ENCODE assay signal across 8 cellular contexts in genomic region chrX:53682885-53683555, GRCh38. TPM values are rescaled to one million over a fixed set of nuclear protein-coding genes. Genes with fewer than 3 reads are reported as not detected.
DNase-seq lines count a peak whose midpoint lies in the region; ATAC-seq, FAIRE-seq and TF ChIP-seq lines count a peak whose summit lies in the region.

No MANE protein-coding gene starts in this region.

- TF ChIP-seq CTCF in foreskin fibroblast (IDR thresholded peaks at IDR 0.05; ENCODE audit: low read depth, low read length) (no peak), D721Med (IDR thresholded peaks at IDR 0.05; ENCODE audit: insufficient read depth, missing control alignments) (no peak)

- peaks cover 33% of the 10 kb centered on the region for H3K36me3 Mint-ChIP-seq in activated T-cell treated with anti-CD3 and anti-CD28 coated beads, Interleukin-2, amount 50 U/mL, for 4 hours (ENCODE audit: insufficient read depth)

- peak overlapping the region; percentile 69 to 81 for H3K4me3 ChIP-seq in foreskin fibroblast (ENCODE audit: low read depth in 1 of 2, low read length in 2 of 2)

- DNase-seq in AG08395 (ENCODE audit: low spot score): peak; percentile 18
- DNase-seq in GM19239 (ENCODE audit: insufficient read length, low spot score): peak; percentile 2
- DNase-seq in NCI-H82 (lab: John Stamatoyannopoulos, UW): peak; percentile 76
- DNase-seq in activated T-cell treated with anti-CD3 and anti-CD28 coated beads, Interleukin-2, amount 50 U/mL, for 4 hours: no peak
- DNase-seq in foreskin fibroblast: peak; percentile 25 to 52
- peak; percentile 17 for DNase-seq in pons (ENCODE audit: low spot score)
- no peak for DNase-seq in COLO829 (ENCODE audit: low spot score)
- DNase-seq in D721Med (ENCODE audit: insufficient read length, low spot score): no peak

- ATAC-seq in activated T-cell treated with anti-CD3 and anti-CD28 coated beads, Interleukin-2, amount 50 U/mL, for 4 hours: no peak

- no peaks in the 10 kb centered on the region for H3K27me3 Mint-ChIP-seq in activated T-cell treated with anti-CD3 and anti-CD28 coated beads, Interleukin-2, amount 50 U/mL, for 4 hours (ENCODE audit: low read depth)

- peaks cover 34% of the 10 kb centered on the region for H3K4me1 Mint-ChIP-seq in activated T-cell treated with anti-CD3 and anti-CD28 coated beads, Interleukin-2, amount 50 U/mL, for 4 hours (ENCODE audit: low read depth)

- H3K9me3 Mint-ChIP-seq in activated T-cell treated with anti-CD3 and anti-CD28 coated beads, Interleukin-2, amount 50 U/mL, for 4 hours: no peaks in the 10 kb centered on the region

- peak overlapping the region; percentile 93 for H3K4me3 Mint-ChIP-seq in activated T-cell treated with anti-CD3 and anti-CD28 coated beads, Interleukin-2, amount 50 U/mL, for 4 hours

- FAIRE-seq in GM19239 (lab: Jason Lieb, UNC) (peak; percentile 91), D721Med (lab: Jason Lieb, UNC) (no peak)

RNA-seq across cellular contexts. Expression of gene HUWE1, which starts 3.5 kb away (rescaled TPM):
- 100 to 1,000 TPM; 433 to 540 (median 440) TPM for total RNA-seq in activated T-cell treated with anti-CD3 and anti-CD28 coated beads, Interleukin-2, amount 50 U/mL, for 4 hours

Comparison
In these comparisons a context has a peak if more than half of its experiments do, and no peak if none do; other contexts are left out.
1. DNase-seq: peak in AG08395 (single experiment), GM19239 (single experiment), NCI-H82 (single experiment), foreskin fibroblast (2 of 2) and pons (single experiment); none in activated T-cell treated with anti-CD3 and anti-CD28 coated beads, Interleukin-2, amount 50 U/mL, for 4 hours (single experiment), COLO829 (single experiment) and D721Med (single experiment).